Comparison of ENCODE assay signal across 21 cellular contexts in genomic region chrX:21723814-21724213, GRCh38. TPM values are rescaled to one million over a fixed set of nuclear protein-coding genes. Genes with fewer than 3 reads are reported as not detected.
"Had no signal": no experiment of that assay in that cellular context is flagged by ENCODE, and none has a peak within 500 bp of the region (broad histone marks: within the 10 kb centered on the region; RNA-seq: fewer than 3 reads in every experiment).

No MANE protein-coding gene starts in this region.

- H3K4me3 Mint-ChIP-seq: activated naive CD4-positive, alpha-beta T cell treated with anti-CD3 and anti-CD28 coated beads, Interleukin-2, amount 50 U/mL, for 24 hours had no signal

- H3K27me3 Mint-ChIP-seq: activated naive CD4-positive, alpha-beta T cell treated with anti-CD3 and anti-CD28 coated beads, Interleukin-2, amount 50 U/mL, for 24 hours had no signal

- H3K36me3 Mint-ChIP-seq: activated naive CD4-positive, alpha-beta T cell treated with anti-CD3 and anti-CD28 coated beads, Interleukin-2, amount 50 U/mL, for 24 hours had no signal

- H3K4me1 Mint-ChIP-seq: activated naive CD4-positive, alpha-beta T cell treated with anti-CD3 and anti-CD28 coated beads, Interleukin-2, amount 50 U/mL, for 24 hours had no signal

- DNase-seq: activated CD4-positive, alpha-beta T cell treated with anti-CD3 and anti-CD28 coated beads, Interleukin-2, amount 50 U/mL, for 4 hours; activated gamma-delta T cell; cerebellar nuclear complex; cortex of kidney; erythroblast; foreskin melanocyte; glutamatergic neuron; hypothalamus; islet precursor cell; occipital lobe; stimulated activated CD4-positive, alpha-beta T cell treated with anti-CD3 and anti-CD28 coated beads, Interleukin-12 subunit alpha, Interleukin-12 subunit beta, amount 100 ng/mL, for 4 hours; stimulated activated CD4-positive, alpha-beta T cell treated with anti-CD3 and anti-CD28 coated beads, Interleukin-1b, Interleukin-23, amount 100 ng/mL, for 48 hours; stimulated activated naive CD4-positive, alpha-beta T cell treated with Interleukin-2 at 50 U/mL for 16 hours had no signal

- H3K9me3 Mint-ChIP-seq: activated naive CD4-positive, alpha-beta T cell treated with anti-CD3 and anti-CD28 coated beads, Interleukin-2, amount 50 U/mL, for 24 hours had no signal

RNA-seq across cellular contexts. Expression of gene SMPX, which starts 34.1 kb away (rescaled TPM):
- total RNA-seq: activated CD8-positive, alpha-beta memory T cell treated with anti-CD3 and anti-CD28 coated beads for 36 hours; adrenal gland; astrocyte; lung microvascular endothelial cell; renal cortical epithelial cell; subcutaneous adipose tissue; tibial nerve had no signal
